ENCODE assay signal across 15 cellular contexts in genomic region chr2:129319422-129319717, GRCh38.
A peak's percentile ranks its signal among the peaks of the same experiment; 100 is the strongest.
DNase-seq lines count a peak whose midpoint lies in the region; ATAC-seq and TF ChIP-seq lines count a peak whose summit lies in the region.
"Had no signal": no experiment of that assay in that cellular context is flagged by ENCODE, and none has a peak within 500 bp of the region (broad histone marks: within the 10 kb centered on the region; RNA-seq: fewer than 3 reads in every experiment).

No MANE protein-coding gene starts in this region.

- no peak for TF ChIP-seq POLR2A in breast epithelium (IDR thresholded peaks at IDR 0.05)

- H3K27ac ChIP-seq in GM23338 (ENCODE audit: low read depth) (no peak overlapping the region), SJCRH30 (no peak overlapping the region), breast epithelium (no peak overlapping the region), substantia nigra (ENCODE audit: low read depth, low read length, poor library complexity, severe bottlenecking) (no peak overlapping the region)
- H3K27ac ChIP-seq: 22Rv1, GM23248 had no signal

- H3K27me3 ChIP-seq in GM23338 (ENCODE audit: insufficient read depth) (no peaks in the 10 kb centered on the region), SJCRH30 (no peaks in the 10 kb centered on the region), breast epithelium (no peaks in the 10 kb centered on the region)

- H3K27me3 Mint-ChIP-seq in GM23338 (ENCODE audit: insufficient read depth, low read depth, poor library complexity) = peaks cover 8% of the 10 kb centered on the region
- H3K27me3 Mint-ChIP-seq in nephron progenitor cell (ENCODE audit: low read depth, poor library complexity) = peaks cover 8% of the 10 kb centered on the region

- H2AFZ ChIP-seq in GM23338 = 0 out of 2 replicates have a peak overlapping the region, but pooled peaks have one; percentile 28
- H2AFZ ChIP-seq: GM23248 had no signal

- H3K9me2 ChIP-seq in GM23338 (ENCODE audit: insufficient read depth) = 0 out of 2 replicates have a peak, but pooled peaks cover 3% of the 10 kb centered on the region

- no peaks in the 10 kb centered on the region for H3K79me2 ChIP-seq in GM23338 (replicated peaks; ENCODE audit: insufficient read depth)

- H4K20me1 ChIP-seq in GM23338 (replicated peaks; ENCODE audit: insufficient read depth) = no peaks in the 10 kb centered on the region

- H3K4me2 ChIP-seq in GM23338 = no peak overlapping the region

- peak; percentile 52 for DNase-seq in DMS53 (lab: John Stamatoyannopoulos, UW)
- DNase-seq in DMS53 treated with DMSO at 0.1 percent for 48 hours (lab: John Stamatoyannopoulos, UW; ENCODE audit: unreplicated experiment) = no peak
- DNase-seq in GM23338 (ENCODE audit: low spot score) = no peak
- peak; percentile 75 to 77 for DNase-seq in SJCRH30
- no peak for DNase-seq in nephron progenitor cell
- DNase-seq in epidermal melanocyte (ENCODE audit: insufficient read length, low spot score) = no peak
- no peak for DNase-seq in breast epithelium (ENCODE audit: low spot score in 2 of 2)
- DNase-seq in substantia nigra (lab: John Stamatoyannopoulos, UW) = no peak
- DNase-seq: GF-D8, GM23248, NCI-H1092 treated with DMSO at 0.1 percent for 48 hours, NCI-H146, SW 1271 had no signal

- H3K9me3 ChIP-seq in SJCRH30 (replicated peaks) (no peaks in the 10 kb centered on the region), breast epithelium (no peaks in the 10 kb centered on the region)

- H3K4me3 Mint-ChIP-seq in GM23338 (no peak overlapping the region), nephron progenitor cell (peak overlapping the region; percentile 47)
- H3K4me3 Mint-ChIP-seq: CD14-positive monocyte had no signal

- peaks cover 5% of the 10 kb centered on the region for H3K9me3 Mint-ChIP-seq in GM23338
- H3K9me3 Mint-ChIP-seq in nephron progenitor cell = no peaks in the 10 kb centered on the region

- no peaks in the 10 kb centered on the region for H3K4me1 ChIP-seq in GM23338 (ENCODE audit: insufficient read depth)
- H3K4me1 ChIP-seq in SJCRH30 = peaks cover 4% of the 10 kb centered on the region; the same call in 1 of the 2 replicates
- no peaks in the 10 kb centered on the region for H3K4me1 ChIP-seq in breast epithelium

- intact Hi-C loops in breast epithelium (cut with DNase I; ENCODE audit: low total_unique reads) = no loop called here

- H3K4me3 ChIP-seq in GM23338 (no peak overlapping the region), SJCRH30 (peak overlapping the region; percentile 50), breast epithelium (no peak overlapping the region)
- H3K4me3 ChIP-seq: GM23248 had no signal

- no peaks in the 10 kb centered on the region for H3F3A ChIP-seq in GM23338 (replicated peaks; ENCODE audit: low read depth)

- H3K36me3 ChIP-seq in GM23338 (ENCODE audit: insufficient read depth) (no peaks in the 10 kb centered on the region), SJCRH30 (no peaks in the 10 kb centered on the region), breast epithelium (no peaks in the 10 kb centered on the region)

- TF ChIP-seq CTCF in GM23338 (conservative IDR thresholded peaks at IDR 0.05; ENCODE audit: low read depth in 2 of 2) (no peak), nephron progenitor cell (IDR thresholded peaks at IDR 0.05) (no peak), breast epithelium (IDR thresholded peaks at IDR 0.05) (no peak)

- H3K36me3 Mint-ChIP-seq in GM23338 (ENCODE audit: low read depth) (peaks cover 4% of the 10 kb centered on the region; the same call in 1 of the 3 replicates), nephron progenitor cell (ENCODE audit: low read depth) (no peaks in the 10 kb centered on the region)
- H3K36me3 Mint-ChIP-seq: CD14-positive monocyte had no signal

- no peak; the same call in 2 of the 3 replicates for ATAC-seq in GM23338

- H3K4me1 Mint-ChIP-seq in GM23338 = no peaks in the 10 kb centered on the region; the same call in 2 of the 3 replicates
- no peaks in the 10 kb centered on the region for H3K4me1 Mint-ChIP-seq in nephron progenitor cell
- H3K4me1 Mint-ChIP-seq: CD14-positive monocyte had no signal

- H3K27ac Mint-ChIP-seq in GM23338 (no peak overlapping the region), nephron progenitor cell (no peak overlapping the region)
- H3K27ac Mint-ChIP-seq: CD14-positive monocyte had no signal

TF ChIP-seq in GM23338, 12 proteins besides CTCF, POLR2A, EP300 and RAD21 (continues in another document):
- TF ChIP-seq ZNF114 (CRISPR knock-in tag; IDR thresholded peaks at IDR 0.05) = no peak
- no peak for TF ChIP-seq EZH2 (IDR thresholded peaks at IDR 0.05; ENCODE audit: low read depth, unreplicated experiment)
- TF ChIP-seq STAT1 (IDR thresholded peaks at IDR 0.05; ENCODE audit: unreplicated experiment) = no peak
- TF ChIP-seq, protein P1, sequence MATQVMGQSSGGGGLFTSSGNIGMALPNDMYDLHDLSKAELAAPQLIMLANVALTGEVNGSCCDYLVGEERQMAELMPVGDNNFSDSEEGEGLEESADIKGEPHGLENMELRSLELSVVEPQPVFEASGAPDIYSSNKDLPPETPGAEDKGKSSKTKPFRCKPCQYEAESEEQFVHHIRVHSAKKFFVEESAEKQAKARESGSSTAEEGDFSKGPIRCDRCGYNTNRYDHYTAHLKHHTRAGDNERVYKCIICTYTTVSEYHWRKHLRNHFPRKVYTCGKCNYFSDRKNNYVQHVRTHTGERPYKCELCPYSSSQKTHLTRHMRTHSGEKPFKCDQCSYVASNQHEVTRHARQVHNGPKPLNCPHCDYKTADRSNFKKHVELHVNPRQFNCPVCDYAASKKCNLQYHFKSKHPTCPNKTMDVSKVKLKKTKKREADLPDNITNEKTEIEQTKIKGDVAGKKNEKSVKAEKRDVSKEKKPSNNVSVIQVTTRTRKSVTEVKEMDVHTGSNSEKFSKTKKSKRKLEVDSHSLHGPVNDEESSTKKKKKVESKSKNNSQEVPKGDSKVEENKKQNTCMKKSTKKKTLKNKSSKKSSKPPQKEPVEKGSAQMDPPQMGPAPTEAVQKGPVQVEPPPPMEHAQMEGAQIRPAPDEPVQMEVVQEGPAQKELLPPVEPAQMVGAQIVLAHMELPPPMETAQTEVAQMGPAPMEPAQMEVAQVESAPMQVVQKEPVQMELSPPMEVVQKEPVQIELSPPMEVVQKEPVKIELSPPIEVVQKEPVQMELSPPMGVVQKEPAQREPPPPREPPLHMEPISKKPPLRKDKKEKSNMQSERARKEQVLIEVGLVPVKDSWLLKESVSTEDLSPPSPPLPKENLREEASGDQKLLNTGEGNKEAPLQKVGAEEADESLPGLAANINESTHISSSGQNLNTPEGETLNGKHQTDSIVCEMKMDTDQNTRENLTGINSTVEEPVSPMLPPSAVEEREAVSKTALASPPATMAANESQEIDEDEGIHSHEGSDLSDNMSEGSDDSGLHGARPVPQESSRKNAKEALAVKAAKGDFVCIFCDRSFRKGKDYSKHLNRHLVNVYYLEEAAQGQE (IDR thresholded peaks at IDR 0.05; ENCODE audit: unreplicated experiment) = no peak
- no peak for TF ChIP-seq EZH2phosphoT487 (IDR thresholded peaks at IDR 0.05; ENCODE audit: unreplicated experiment)

Comparison
In these comparisons a context has a peak if more than half of its experiments do, and no peak if none do; other contexts are left out.
1. DNase-seq: peak in DMS53 (single experiment) and SJCRH30 (2 of 2); none in DMS53 treated with DMSO at 0.1 percent for 48 hours (single experiment), GM23338 (single experiment), nephron progenitor cell (single experiment), epidermal melanocyte (single experiment), breast epithelium (0 of 2) and substantia nigra (0 of 49).